9 cellular contexts compared by ENCODE assay signal in genomic region chr14:106586098-106586704, GRCh38.
DNase-seq lines count a peak whose midpoint lies in the region; ATAC-seq and TF ChIP-seq lines count a peak whose summit lies in the region.
"Had no signal": no experiment of that assay in that cellular context is flagged by ENCODE, and none has a peak within 500 bp of the region (broad histone marks: within the 10 kb centered on the region; RNA-seq: fewer than 3 reads in every experiment).

No MANE protein-coding gene starts in this region.

- H3K9me3 Mint-ChIP-seq in activated CD4-positive, alpha-beta memory T cell treated with anti-CD3 and anti-CD28 coated beads, Interleukin-2, amount 10 ng/mL, durations not matched to agents 7 days and 5 days, result no peaks in the 10 kb centered on the region

- H3K36me3 ChIP-seq in kidney epithelial cell (ENCODE audit: control insufficient read depth, insufficient read depth, low read length), result no peaks in the 10 kb centered on the region
- H3K36me3 ChIP-seq in testis (ENCODE audit: low read depth, missing control alignments), result no peaks in the 10 kb centered on the region

- H3K36me3 Mint-ChIP-seq in activated CD4-positive, alpha-beta memory T cell treated with anti-CD3 and anti-CD28 coated beads, Interleukin-2, amount 10 ng/mL, durations not matched to agents 7 days and 5 days (ENCODE audit: low read depth), result no peaks in the 10 kb centered on the region

- TF ChIP-seq CTCF in kidney epithelial cell (IDR thresholded peaks at IDR 0.05; ENCODE audit: insufficient read depth, low read length, poor library complexity, severe bottlenecking) (peak; percentile 5), testis (IDR thresholded peaks at IDR 0.05) (peak in 1 of 3 experiments; percentile 66)

- no peak overlapping the region for H3K27ac ChIP-seq in testis
- H3K27ac ChIP-seq: parathyroid adenoma had no signal

- intact Hi-C loops in testis (cut with DNase I; ENCODE audit: low total_unique reads), result no loop called here

- H3K4me3 Mint-ChIP-seq in activated CD4-positive, alpha-beta memory T cell treated with anti-CD3 and anti-CD28 coated beads, Interleukin-2, amount 10 ng/mL, durations not matched to agents 7 days and 5 days, result no peak overlapping the region

- H3K4me3 ChIP-seq in kidney epithelial cell (ENCODE audit: low read depth, low read length), result no peak overlapping the region
- no peak overlapping the region for H3K4me3 ChIP-seq in testis

- DNase-seq in NCI-H1694 (lab: John Stamatoyannopoulos, UW), result peak; percentile 14
- DNase-seq in NCI-H1694 treated with DMSO at 0.1 percent for 48 hours (lab: John Stamatoyannopoulos, UW), result no peak
- DNase-seq in NCI-H1105 (lab: John Stamatoyannopoulos, UW), result peak; percentile 59
- peak; percentile 70 for DNase-seq in activated CD4-positive, alpha-beta memory T cell treated with anti-CD3 and anti-CD28 coated beads, Interleukin-2, amount 10 ng/mL, durations not matched to agents 7 days and 5 days
- DNase-seq in kidney epithelial cell (ENCODE audit: low read depth), result no peak
- peak; percentile 82 for DNase-seq in testis
- DNase-seq in iPS-NIHi7 (ENCODE audit: extremely low spot score), result no peak

- no peaks in the 10 kb centered on the region for H3K9me3 ChIP-seq in testis

- H3K27me3 Mint-ChIP-seq in activated CD4-positive, alpha-beta memory T cell treated with anti-CD3 and anti-CD28 coated beads, Interleukin-2, amount 10 ng/mL, durations not matched to agents 7 days and 5 days, result peaks cover 37% of the 10 kb centered on the region

- 39 to 43% methylated on average over 8 of the region's 8 CpGs for WGBS in testis, 2 donors

- no peak for ATAC-seq in GM18498 (IDR thresholded peaks at IDR 0.05; ENCODE audit: unreplicated experiment)

- H3K27me3 ChIP-seq in kidney epithelial cell (ENCODE audit: control insufficient read depth, insufficient read depth, low read length) (no peaks in the 10 kb centered on the region), testis (no peaks in the 10 kb centered on the region)

- POLR2A ChIA-PET in activated CD4-positive, alpha-beta memory T cell treated with anti-CD3 and anti-CD28 coated beads, Interleukin-2, amount 10 ng/mL, durations not matched to agents 7 days and 5 days (lab: Charles Lee), result no interaction called here

- CTCF ChIA-PET in activated CD4-positive, alpha-beta memory T cell treated with anti-CD3 and anti-CD28 coated beads, Interleukin-2, amount 10 ng/mL, durations not matched to agents 7 days and 5 days (lab: Charles Lee), result interaction anchor here (0.8 to 1.5 kb wide), 6 partner anchors 11 to 57 kb away, joined by 3 to 6 read pairs (median 4); no protein-coding TSS in a partner anchor

- no peaks in the 10 kb centered on the region for H3K4me1 ChIP-seq in testis
- H3K4me1 ChIP-seq: parathyroid adenoma had no signal

- no peaks in the 10 kb centered on the region for H3K4me1 Mint-ChIP-seq in activated CD4-positive, alpha-beta memory T cell treated with anti-CD3 and anti-CD28 coated beads, Interleukin-2, amount 10 ng/mL, durations not matched to agents 7 days and 5 days

- TF ChIP-seq POLR2A in testis (IDR thresholded peaks at IDR 0.05), result no peak

- H3K27ac Mint-ChIP-seq in activated CD4-positive, alpha-beta memory T cell treated with anti-CD3 and anti-CD28 coated beads, Interleukin-2, amount 10 ng/mL, durations not matched to agents 7 days and 5 days, result no peak overlapping the region

Comparison
In these comparisons a context has a peak if more than half of its experiments do, and no peak if none do; other contexts are left out.
1. DNase-seq: peak in NCI-H1694 (single experiment), NCI-H1105 (single experiment), activated CD4-positive, alpha-beta memory T cell treated with anti-CD3 and anti-CD28 coated beads, Interleukin-2, amount 10 ng/mL, durations not matched to agents 7 days and 5 days (single experiment) and testis (single experiment); none in NCI-H1694 treated with DMSO at 0.1 percent for 48 hours (single experiment), kidney epithelial cell (single experiment) and iPS-NIHi7 (single experiment).